21 cellular contexts compared by ENCODE assay signal in the genomic region with DNA sequence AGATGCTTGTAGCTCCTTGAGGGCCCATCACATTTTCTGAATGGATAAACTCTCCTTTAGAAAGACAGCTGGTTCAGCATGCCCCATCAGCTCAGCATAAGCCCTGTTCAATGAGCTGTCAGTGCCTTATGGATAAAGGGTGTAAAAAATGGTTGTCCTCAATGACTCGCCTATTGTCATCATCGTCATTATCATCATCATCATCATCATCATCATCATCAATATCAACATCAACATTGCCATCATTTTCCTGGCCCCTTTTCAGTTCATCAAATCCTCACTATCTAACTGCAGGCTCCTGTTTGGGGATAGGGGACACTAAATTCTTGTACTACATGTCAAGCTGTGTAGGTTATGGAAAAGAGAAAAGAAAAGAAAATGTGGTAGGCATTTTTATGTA.
A peak's percentile ranks its signal among the peaks of the same experiment; 100 is the strongest.
DNase-seq lines count a peak whose midpoint lies in the region; ATAC-seq, FAIRE-seq and TF ChIP-seq lines count a peak whose summit lies in the region.
"Had no signal": no experiment of that assay in that cellular context is flagged by ENCODE, and none has a peak within 500 bp of the region (broad histone marks: within the 10 kb centered on the region; RNA-seq: fewer than 3 reads in every experiment).

No MANE protein-coding gene starts in this region.

- H3K36me3 ChIP-seq in HepG2 (replicated peaks in 1 of 2; ENCODE audit: control insufficient read depth in 1 of 2, insufficient read depth in 2 of 2, low read length in 2 of 2) = no peaks in the 10 kb centered on the region
- H3K36me3 ChIP-seq in right lobe of liver = no peaks in the 10 kb centered on the region
- H3K36me3 ChIP-seq in bronchial epithelial cell (ENCODE audit: control insufficient read depth, insufficient read depth, low read length) = no peaks in the 10 kb centered on the region
- H3K36me3 ChIP-seq in aorta (ENCODE audit: control insufficient read depth in 1 of 2, insufficient read depth in 2 of 2, low read length in 1 of 2) = no peaks in the 10 kb centered on the region
- H3K36me3 ChIP-seq: BLaER1 treated with 17β-estradiol and CSF1 and Interleukin-3, amounts not matched to agents 10 nM and 100 nM had no signal

- H3K27ac ChIP-seq in HepG2 (ENCODE audit: extremely low read length, insufficient read depth, low read length) = no peak overlapping the region
- no peak overlapping the region for H3K27ac ChIP-seq in right lobe of liver
- no peak overlapping the region for H3K27ac ChIP-seq in aorta (ENCODE audit: low read depth in 1 of 2, low read length in 2 of 2)
- H3K27ac ChIP-seq: 22Rv1; A549; BLaER1 treated with 17β-estradiol and CSF1 and Interleukin-3, amounts not matched to agents 10 nM and 100 nM; C4-2B had no signal

- H3K27me3 ChIP-seq in HepG2 (ENCODE audit: control insufficient read depth in 1 of 2, insufficient read depth in 2 of 2, low read length in 2 of 2) (no peaks in the 10 kb centered on the region), right lobe of liver (no peaks in the 10 kb centered on the region), bronchial epithelial cell (ENCODE audit: control insufficient read depth, insufficient read depth, low read length) (no peaks in the 10 kb centered on the region), aorta (ENCODE audit: control insufficient read depth in 1 of 2, insufficient read depth in 2 of 2, low read length in 1 of 2) (no peaks in the 10 kb centered on the region)
- H3K27me3 ChIP-seq: BLaER1 treated with 17β-estradiol and CSF1 and Interleukin-3, amounts not matched to agents 10 nM and 100 nM had no signal

- H4K20me1 ChIP-seq in HepG2 (ENCODE audit: insufficient read depth, low read length) = no peaks in the 10 kb centered on the region
- H4K20me1 ChIP-seq: BLaER1 treated with 17β-estradiol and CSF1 and Interleukin-3, amounts not matched to agents 10 nM and 100 nM had no signal

- in situ Hi-C loops in HepG2 (cut with HindIII; ENCODE audit: extremely low pct_ligation_motif_present, low pct_unique_long_range_greater_than_20kb) = no loop called here

- H3K4me3 ChIP-seq in HepG2 (replicated peaks in 1 of 3; ENCODE audit: insufficient read depth in 1 of 3, low read depth in 2 of 3, low read length in 3 of 3) (no peak overlapping the region), right lobe of liver (no peak overlapping the region), bronchial epithelial cell (ENCODE audit: low read depth, low read length) (no peak overlapping the region), aorta (ENCODE audit: low read length in 2 of 2) (no peak overlapping the region)
- H3K4me3 ChIP-seq: A549; BLaER1 treated with 17β-estradiol and CSF1 and Interleukin-3, amounts not matched to agents 10 nM and 100 nM; GM12878 had no signal

- FAIRE-seq in HepG2 (lab: Jason Lieb, UNC) (no peak), bronchial epithelial cell (lab: Jason Lieb, UNC) (peak; percentile 83)
- FAIRE-seq: A549, D721Med, GM12878, GM12892, GM18507 had no signal

- ATAC-seq in HepG2 = no peak
- no peak for ATAC-seq in right lobe of liver
- ATAC-seq in aorta (ENCODE audit: low FRiP score) = no peak
- ATAC-seq: A549; CD8-positive, alpha-beta T cell; GM12878 had no signal

- no peak overlapping the region for H3K4me2 ChIP-seq in HepG2 (ENCODE audit: low read depth, low read length)
- H3K4me2 ChIP-seq: A549; BLaER1 treated with 17β-estradiol and CSF1 and Interleukin-3, amounts not matched to agents 10 nM and 100 nM had no signal

- H3K9me3 ChIP-seq in HepG2 (ENCODE audit: low read length) (no peaks in the 10 kb centered on the region), right lobe of liver (no peaks in the 10 kb centered on the region), aorta (ENCODE audit: control insufficient read depth, low read length) (no peaks in the 10 kb centered on the region)
- H3K9me3 ChIP-seq: A549; BLaER1 treated with 17β-estradiol and CSF1 and Interleukin-3, amounts not matched to agents 10 nM and 100 nM; Caco-2 had no signal

- no peak overlapping the region for H3K9ac ChIP-seq in HepG2 (ENCODE audit: insufficient read depth, low read depth, low read length)
- H3K9ac ChIP-seq: BLaER1 treated with 17β-estradiol and CSF1 and Interleukin-3, amounts not matched to agents 10 nM and 100 nM had no signal

- POLR2A ChIA-PET in HepG2 (lab: Yijun Ruan, JAX) = no interaction called here

- no peak for TF ChIP-seq POLR2A in HepG2 (IDR thresholded peaks at IDR 0.05; ENCODE audit: insufficient read depth in 1 of 2, low read depth in 2 of 2, low read length in 2 of 2)
- no peak for TF ChIP-seq POLR2A in right lobe of liver (IDR thresholded peaks at IDR 0.05)

- TF ChIP-seq EP300 in HepG2 (IDR thresholded peaks at IDR 0.05; ENCODE audit: low read depth in 2 of 2, low read length in 2 of 2) = no peak
- no peak for TF ChIP-seq EP300 in HepG2 (CRISPR knock-in tag; IDR thresholded peaks at IDR 0.05; ENCODE audit: borderline replicate concordance)

- no peaks in the 10 kb centered on the region for H3K79me2 ChIP-seq in HepG2 (ENCODE audit: insufficient read depth, low read length)

- DNase-seq in HepG2 (ENCODE audit: low spot score) (no peak), right lobe of liver (no peak), bronchial epithelial cell (ENCODE audit: low read depth) (no peak), aorta (no peak)
- DNase-seq in activated CD4-positive, alpha-beta T cell treated with anti-CD3 and anti-CD28 coated beads for 4 hours = no peak
- DNase-seq: AML-193; Caco-2; Calu3; CD4-positive, alpha-beta T cell; CD8-positive, alpha-beta T cell; DMS79 treated with DMSO at 0.1 percent for 48 hours; EL; GDM1 had no signal

- CTCF ChIA-PET in HepG2 (lab: Yijun Ruan, JAX; ENCODE audit: low intra/inter-chr PET ratio, low total read pairs) = no interaction called here

- TF ChIP-seq RAD21 in HepG2 (CRISPR knock-in tag; IDR thresholded peaks at IDR 0.05) = no peak

- WGBS in HepG2 (ENCODE audit: low lambda C conversion rate) = 3% methylated on average over 2 of the region's 2 CpGs
- 47% methylated on average over 2 of the region's 2 CpGs for WGBS in right lobe of liver (ENCODE audit: insufficient coverage, low coverage, low lambda C conversion rate, missing lambda C conversion rate)
- 92 to 93% methylated on average over 2 of the region's 2 CpGs for WGBS in aorta, 2 donors

- H3K4me1 ChIP-seq in HepG2 (ENCODE audit: insufficient read depth, low read length) (no peaks in the 10 kb centered on the region), right lobe of liver (no peaks in the 10 kb centered on the region), aorta (ENCODE audit: control insufficient read depth in 1 of 2, insufficient read depth in 2 of 2, low read length in 2 of 2) (peaks cover 0 to 3% of the 10 kb centered on the region in 2 donors)
- H3K4me1 ChIP-seq: A549, Caco-2 had no signal

- intact Hi-C loops in HepG2 (cut with micrococcal nuclease; ENCODE audit: unreplicated experiment) = no loop called here
- intact Hi-C loops in right lobe of liver (cut with DNase I) = no loop called here
- intact Hi-C loops in aorta (cut with DNase I) = no loop called here

- no TSS peak for BruUV-seq in HepG2 (replicated peaks; lab: Mats Ljungman, UMichigan)

- H2AFZ ChIP-seq in HepG2 (ENCODE audit: low read length) = no peak overlapping the region

- TF ChIP-seq CTCF in HepG2 (CRISPR knock-in tag; IDR thresholded peaks at IDR 0.05) (no peak), right lobe of liver (IDR thresholded peaks at IDR 0.05) (no peak), bronchial epithelial cell (IDR thresholded peaks at IDR 0.05; ENCODE audit: insufficient read depth, low read length, severe bottlenecking) (no peak)

TF ChIP-seq in HepG2, 621 proteins besides CTCF, POLR2A, EP300 and RAD21 (continues in another document):
- TF ChIP-seq, protein P1, sequence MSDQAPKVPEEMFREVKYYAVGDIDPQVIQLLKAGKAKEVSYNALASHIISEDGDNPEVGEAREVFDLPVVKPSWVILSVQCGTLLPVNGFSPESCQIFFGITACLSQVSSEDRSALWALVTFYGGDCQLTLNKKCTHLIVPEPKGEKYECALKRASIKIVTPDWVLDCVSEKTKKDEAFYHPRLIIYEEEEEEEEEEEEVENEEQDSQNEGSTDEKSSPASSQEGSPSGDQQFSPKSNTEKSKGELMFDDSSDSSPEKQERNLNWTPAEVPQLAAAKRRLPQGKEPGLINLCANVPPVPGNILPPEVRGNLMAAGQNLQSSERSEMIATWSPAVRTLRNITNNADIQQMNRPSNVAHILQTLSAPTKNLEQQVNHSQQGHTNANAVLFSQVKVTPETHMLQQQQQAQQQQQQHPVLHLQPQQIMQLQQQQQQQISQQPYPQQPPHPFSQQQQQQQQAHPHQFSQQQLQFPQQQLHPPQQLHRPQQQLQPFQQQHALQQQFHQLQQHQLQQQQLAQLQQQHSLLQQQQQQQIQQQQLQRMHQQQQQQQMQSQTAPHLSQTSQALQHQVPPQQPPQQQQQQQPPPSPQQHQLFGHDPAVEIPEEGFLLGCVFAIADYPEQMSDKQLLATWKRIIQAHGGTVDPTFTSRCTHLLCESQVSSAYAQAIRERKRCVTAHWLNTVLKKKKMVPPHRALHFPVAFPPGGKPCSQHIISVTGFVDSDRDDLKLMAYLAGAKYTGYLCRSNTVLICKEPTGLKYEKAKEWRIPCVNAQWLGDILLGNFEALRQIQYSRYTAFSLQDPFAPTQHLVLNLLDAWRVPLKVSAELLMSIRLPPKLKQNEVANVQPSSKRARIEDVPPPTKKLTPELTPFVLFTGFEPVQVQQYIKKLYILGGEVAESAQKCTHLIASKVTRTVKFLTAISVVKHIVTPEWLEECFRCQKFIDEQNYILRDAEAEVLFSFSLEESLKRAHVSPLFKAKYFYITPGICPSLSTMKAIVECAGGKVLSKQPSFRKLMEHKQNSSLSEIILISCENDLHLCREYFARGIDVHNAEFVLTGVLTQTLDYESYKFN (CRISPR knock-in tag; conservative IDR thresholded peaks at IDR 0.05) = no peak
- TF ChIP-seq, protein P2, sequence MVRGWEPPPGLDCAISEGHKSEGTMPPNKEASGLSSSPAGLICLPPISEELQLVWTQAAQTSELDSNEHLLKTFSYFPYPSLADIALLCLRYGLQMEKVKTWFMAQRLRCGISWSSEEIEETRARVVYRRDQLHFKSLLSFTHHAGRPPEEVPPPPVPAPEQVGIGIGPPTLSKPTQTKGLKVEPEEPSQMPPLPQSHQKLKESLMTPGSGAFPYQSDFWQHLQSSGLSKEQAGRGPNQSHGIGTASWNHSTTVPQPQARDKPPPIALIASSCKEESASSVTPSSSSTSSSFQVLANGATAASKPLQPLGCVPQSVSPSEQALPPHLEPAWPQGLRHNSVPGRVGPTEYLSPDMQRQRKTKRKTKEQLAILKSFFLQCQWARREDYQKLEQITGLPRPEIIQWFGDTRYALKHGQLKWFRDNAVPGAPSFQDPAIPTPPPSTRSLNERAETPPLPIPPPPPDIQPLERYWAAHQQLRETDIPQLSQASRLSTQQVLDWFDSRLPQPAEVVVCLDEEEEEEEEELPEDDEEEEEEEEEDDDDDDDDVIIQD (CRISPR knock-in tag; IDR thresholded peaks at IDR 0.05; ENCODE audit: low read depth) = no peak
